ENCODE assay signal across 16 cellular contexts in the genomic region with DNA sequence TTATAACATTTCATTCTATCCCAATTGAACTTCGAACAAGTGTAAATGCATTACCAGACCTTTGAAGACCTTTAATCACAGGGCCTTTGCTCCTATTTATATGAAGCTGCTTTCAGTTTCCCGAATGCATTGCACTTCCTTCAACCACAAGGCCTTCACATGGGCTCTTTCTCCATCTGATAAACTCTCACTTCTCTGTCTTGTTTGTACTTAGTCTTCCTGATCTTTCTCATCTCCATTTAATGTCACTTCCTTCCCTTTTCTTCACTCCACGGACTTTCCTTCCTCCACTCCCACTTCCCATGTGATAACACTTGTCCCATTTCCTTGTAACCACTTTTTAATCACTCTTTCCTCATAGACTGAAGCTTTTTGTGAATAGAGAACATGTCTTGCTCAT.
A peak's percentile ranks its signal among the peaks of the same experiment; 100 is the strongest.
DNase-seq lines count a peak whose midpoint lies in the region; ATAC-seq, FAIRE-seq and TF ChIP-seq lines count a peak whose summit lies in the region.
"Had no signal": no experiment of that assay in that cellular context is flagged by ENCODE, and none has a peak within 500 bp of the region (broad histone marks: within the 10 kb centered on the region; RNA-seq: fewer than 3 reads in every experiment).

No MANE protein-coding gene starts in this region.

- H3K9me3 ChIP-seq in HEK293 (ENCODE audit: control insufficient read depth, insufficient read depth, low read depth, low read length) (no peaks in the 10 kb centered on the region), small intestine (ENCODE audit: control insufficient read depth, low read depth) (no peaks in the 10 kb centered on the region)
- H3K9me3 ChIP-seq: BE2C had no signal

- H3K36me3 Mint-ChIP-seq in natural killer cell treated with Interleukin-12 subunit alpha and Interleukin-12 subunit beta and Interleukin-15 and Interleukin-18, amount 100 ng/mL, for 72 hours: no peaks in the 10 kb centered on the region

- DNase-seq in OCI-M1 (lab: John Stamatoyannopoulos, UW) (peak; percentile 79), small intestine (peak; percentile 70)
- no peak for DNase-seq in natural killer cell treated with Interleukin-12 subunit alpha and Interleukin-12 subunit beta and Interleukin-15 and Interleukin-18, amount 100 ng/mL, for 72 hours (ENCODE audit: low spot score)
- DNase-seq in activated CD4-positive, alpha-beta T cell treated with anti-CD3 and anti-CD28 coated beads for 4 hours: no peak
- DNase-seq: activated effector memory CD4-positive, alpha-beta T cell treated with anti-CD3 and anti-CD28 coated beads, Interleukin-2, amount 50 U/mL, for 16 hours; BE2C; central memory CD4-positive, alpha-beta T cell; effector memory CD4-positive, alpha-beta T cell; kidney; NCI-H748 treated with DMSO at 0.1 percent for 48 hours; SW 1271 had no signal

- H3K27me3 ChIP-seq in small intestine (ENCODE audit: control insufficient read depth in 2 of 2, insufficient read depth in 2 of 2, low read length in 2 of 2): no peaks in the 10 kb centered on the region
- H3K27me3 ChIP-seq: BE2C, tibial nerve had no signal

- no peak overlapping the region for H3K27ac ChIP-seq in HEK293 (ENCODE audit: extremely low read depth, low read depth, low read length)
- no peak overlapping the region for H3K27ac ChIP-seq in small intestine (ENCODE audit: low read depth in 1 of 2, low read length in 1 of 2)
- H3K27ac ChIP-seq: tibial nerve had no signal

- H3K27ac Mint-ChIP-seq in natural killer cell treated with Interleukin-12 subunit alpha and Interleukin-12 subunit beta and Interleukin-15 and Interleukin-18, amount 100 ng/mL, for 72 hours: no peak overlapping the region
- H3K27ac Mint-ChIP-seq: GM23338 had no signal

- ATAC-seq in GM18505 (IDR thresholded peaks at IDR 0.05; ENCODE audit: unreplicated experiment) (peak; percentile 44), GM18867 (IDR thresholded peaks at IDR 0.05; ENCODE audit: unreplicated experiment) (no peak)
- ATAC-seq in natural killer cell treated with Interleukin-12 subunit alpha and Interleukin-12 subunit beta and Interleukin-15 and Interleukin-18, amount 100 ng/mL, for 72 hours: no peak
- ATAC-seq: GM23338 had no signal

- H3K4me3 Mint-ChIP-seq in natural killer cell treated with Interleukin-12 subunit alpha and Interleukin-12 subunit beta and Interleukin-15 and Interleukin-18, amount 100 ng/mL, for 72 hours: no peak overlapping the region
- H3K4me3 Mint-ChIP-seq: GM23338 had no signal

- H3K36me3 ChIP-seq in HEK293 (ENCODE audit: control insufficient read depth in 2 of 2, insufficient read depth in 1 of 2, low read length in 2 of 2) (no peaks in the 10 kb centered on the region), small intestine (ENCODE audit: control insufficient read depth in 2 of 2, insufficient read depth in 2 of 2, low read length in 2 of 2) (no peaks in the 10 kb centered on the region)
- H3K36me3 ChIP-seq: BE2C, tibial nerve had no signal

- H3K4me1 ChIP-seq in HEK293 (ENCODE audit: control insufficient read depth, insufficient read depth, low read length) (no peaks in the 10 kb centered on the region), small intestine (ENCODE audit: control insufficient read depth in 2 of 2, insufficient read depth in 1 of 2, low read depth in 1 of 2, low read length in 1 of 2) (peaks cover 0 to 2% of the 10 kb centered on the region in 2 donors)
- H3K4me1 ChIP-seq: BE2C had no signal

- no peaks in the 10 kb centered on the region for H3K4me1 Mint-ChIP-seq in natural killer cell treated with Interleukin-12 subunit alpha and Interleukin-12 subunit beta and Interleukin-15 and Interleukin-18, amount 100 ng/mL, for 72 hours (ENCODE audit: low read depth in 2 of 2)

- CTCF ChIA-PET in HEK293 (lab: Yijun Ruan, JAX): interaction anchor here (0.6 to 0.9 kb wide), 2 partner anchors 74 to 92 kb away, joined by 3 read pairs; no protein-coding TSS in a partner anchor

- peaks cover 12 to 28% of the 10 kb centered on the region in 2 donors for H3K27me3 Mint-ChIP-seq in natural killer cell treated with Interleukin-12 subunit alpha and Interleukin-12 subunit beta and Interleukin-15 and Interleukin-18, amount 100 ng/mL, for 72 hours

- POLR2A ChIA-PET in HEK293 (lab: Yijun Ruan, JAX): no interaction called here

- no peak for TF ChIP-seq POLR2A in GM18505 (IDR thresholded peaks at IDR 0.05; ENCODE audit: borderline replicate concordance, extremely low read depth, insufficient read depth, insufficient read length)

- no peak for TF ChIP-seq CTCF in HEK293 (tag by site-specific recombination; IDR thresholded peaks at IDR 0.05)

- no peaks in the 10 kb centered on the region for H3K9me3 Mint-ChIP-seq in natural killer cell treated with Interleukin-12 subunit alpha and Interleukin-12 subunit beta and Interleukin-15 and Interleukin-18, amount 100 ng/mL, for 72 hours

- H3K4me3 ChIP-seq in HEK293 (ENCODE audit: low read depth, low read length) (no peak overlapping the region), small intestine (ENCODE audit: low read depth in 1 of 2, low read length in 2 of 2) (no peak overlapping the region)
- H3K4me3 ChIP-seq: GM23338, tibial nerve had no signal

- FAIRE-seq in small intestine (lab: Jason Lieb, UNC): no peak
- FAIRE-seq: kidney had no signal

- WGBS in small intestine, 3 donors: 9 to 26% (median 15%) methylated on average over 3 of the region's 3 CpGs

TF ChIP-seq in HEK293, 187 proteins besides CTCF, POLR2A, EP300 and RAD21:
- no peak for TF ChIP-seq ZBTB7A (tag by site-specific recombination; IDR thresholded peaks at IDR 0.05; ENCODE audit: low read depth)
- TF ChIP-seq PRDM1 (tag by site-specific recombination; IDR thresholded peaks at IDR 0.05): 0 out of 2 replicates have a peak, but pooled peaks have one; percentile 12

Comparison
In these comparisons a context has a peak if more than half of its experiments do, and no peak if none do; other contexts are left out.
1. DNase-seq: peak in OCI-M1 (single experiment) and small intestine (single experiment); none in natural killer cell treated with Interleukin-12 subunit alpha and Interleukin-12 subunit beta and Interleukin-15 and Interleukin-18, amount 100 ng/mL, for 72 hours (single experiment) and activated CD4-positive, alpha-beta T cell treated with anti-CD3 and anti-CD28 coated beads for 4 hours (0 of 2).